9 cellular contexts compared by ENCODE assay signal in genomic region chr16:8579559-8579958, GRCh38. TPM values are rescaled to one million over a fixed set of nuclear protein-coding genes. Genes with fewer than 3 reads are reported as not detected.
"Had no signal": no experiment of that assay in that cellular context is flagged by ENCODE, and none has a peak within 500 bp of the region (broad histone marks: within the 10 kb centered on the region; RNA-seq: fewer than 3 reads in every experiment).

No MANE protein-coding gene starts in this region.

- H3K4me3 Mint-ChIP-seq: IgD-negative memory B cell had no signal

- H3K36me3 Mint-ChIP-seq: IgD-negative memory B cell had no signal

- H3K4me2 ChIP-seq: KMS-11 had no signal

- DNase-seq: KBM-7, KG1 had no signal

- H3K9ac ChIP-seq: KMS-11 had no signal

- H3K27ac ChIP-seq: HL-60, KMS-11 had no signal

- FAIRE-seq: HTR-8/SVneo had no signal

- H3K27ac Mint-ChIP-seq: IgD-negative memory B cell had no signal

RNA-seq across cellular contexts. Expression of gene TMEM114, which starts 10.8 kb away (rescaled TPM):
- total RNA-seq: HT-29, HT1080, IMR-90 had no signal
- polyA plus RNA-seq: IgD-negative memory B cell, IMR-90 had no signal
